ENCODE assay signal across 23 cellular contexts in genomic region chr2:158779621-158780020, GRCh38. TPM values are rescaled to one million over a fixed set of nuclear protein-coding genes. Genes with fewer than 3 reads are reported as not detected.
DNase-seq lines count a peak whose midpoint lies in the region; ATAC-seq, FAIRE-seq and TF ChIP-seq lines count a peak whose summit lies in the region.
"Had no signal": no experiment of that assay in that cellular context is flagged by ENCODE, and none has a peak within 500 bp of the region (broad histone marks: within the 10 kb centered on the region; RNA-seq: fewer than 3 reads in every experiment).

No MANE protein-coding gene starts in this region.

- in situ Hi-C loops in GM13977 (cut with MboI; ENCODE audit: low pct_unique_long_range_greater_than_20kb, low sequenced_read_pairs, unreplicated experiment), result no loop called here

- H3K27ac ChIP-seq in thoracic aorta, result peak overlapping the region; percentile 31 to 62
- H3K27ac ChIP-seq: BLaER1, PC-9 had no signal

- no peaks in the 10 kb centered on the region for H3K9me3 ChIP-seq in thoracic aorta
- H3K9me3 ChIP-seq: SK-N-SH had no signal

- no peaks in the 10 kb centered on the region for H3K27me3 ChIP-seq in thoracic aorta (replicated peaks; ENCODE audit: insufficient read depth)
- H3K27me3 ChIP-seq: BLaER1 had no signal

- H3K4me3 ChIP-seq in cardiac fibroblast (replicated peaks in 1 of 2; ENCODE audit: low read depth in 2 of 2, low read length in 2 of 2) (no peak overlapping the region), fibroblast of villous mesenchyme (ENCODE audit: low read depth, low read length) (no peak overlapping the region), thoracic aorta (peak overlapping the region; percentile 18)
- H3K4me3 ChIP-seq: BLaER1, PC-9 had no signal

- no peak for ATAC-seq in thoracic aorta (ENCODE audit: insufficient number of reproducible peaks, low FRiP score, low read depth)
- ATAC-seq in HG02981 (IDR thresholded peaks at IDR 0.05; ENCODE audit: unreplicated experiment), result no peak
- ATAC-seq: Right ventricle myocardium inferior had no signal

- FAIRE-seq in D721Med (lab: Jason Lieb, UNC), result no peak
- FAIRE-seq: GM12891 had no signal

- DNase-seq in GM04503 (ENCODE audit: low read depth) (peak; percentile 31), cardiac fibroblast (ENCODE audit: low read depth in 2 of 2) (peak; percentile 27 to 45), fibroblast of villous mesenchyme (ENCODE audit: low read depth) (peak; percentile 52), thoracic aorta (ENCODE audit: low spot score) (no peak), GM13977 (ENCODE audit: low spot score) (no peak), D721Med (ENCODE audit: insufficient read length, low spot score) (no peak)
- DNase-seq in NK-92 treated with Interleukin-12 subunit alpha and Interleukin-12 subunit beta, amount 100 ng/mL, for 24 hours (lab: John Stamatoyannopoulos, UW), result no peak
- DNase-seq: ACHN; CD8-positive, alpha-beta memory T cell; DMS 273 treated with DMSO at 0.1 percent for 48 hours; EL; KG1; NCI-H1092 treated with DMSO at 0.1 percent for 48 hours; NCI-H1694; NCI-H2107; NCI-H226; NCI-H69; PC-9; SK-N-SH had no signal

- no peaks in the 10 kb centered on the region for H3K36me3 ChIP-seq in thoracic aorta
- H3K36me3 ChIP-seq: BLaER1 had no signal

- H3K4me1 ChIP-seq in thoracic aorta (ENCODE audit: control insufficient read depth in 1 of 2, low read depth in 2 of 2), result peaks cover 41 to 51% of the 10 kb centered on the region in 2 donors

- TF ChIP-seq CTCF in cardiac fibroblast (IDR thresholded peaks at IDR 0.05; ENCODE audit: low read depth, low read length), result no peak
- no peak for TF ChIP-seq CTCF in fibroblast of villous mesenchyme (IDR thresholded peaks at IDR 0.05; ENCODE audit: insufficient read depth, low read depth, low read length)
- TF ChIP-seq CTCF in thoracic aorta (IDR thresholded peaks at IDR 0.05), result no peak
- no peak for TF ChIP-seq CTCF in GM13977 (IDR thresholded peaks at IDR 0.05; ENCODE audit: extremely low read depth, insufficient read depth, missing control alignments)
- TF ChIP-seq CTCF in D721Med (IDR thresholded peaks at IDR 0.05; ENCODE audit: insufficient read depth, missing control alignments), result no peak

RNA-seq across cellular contexts. Expression of gene DAPL1, which starts 15.5 kb away (rescaled TPM):
- not detected in 2 replicates for total RNA-seq in fibroblast of villous mesenchyme
- not detected for total RNA-seq in thoracic aorta
- total RNA-seq: CD8-positive, alpha-beta memory T cell; PC-9; Right ventricle myocardium inferior had no signal

Comparison
In these comparisons a context has a peak if more than half of its experiments do, and no peak if none do; other contexts are left out.
1. DNase-seq: peak in GM04503 (single experiment), cardiac fibroblast (2 of 2) and fibroblast of villous mesenchyme (single experiment); none in thoracic aorta (single experiment), GM13977 (single experiment), D721Med (single experiment) and NK-92 treated with Interleukin-12 subunit alpha and Interleukin-12 subunit beta, amount 100 ng/mL, for 24 hours (single experiment).